ENCODE assay signal across 8 cellular contexts in genomic region chr11:61587951-61588695, GRCh38. TPM values are rescaled to one million over a fixed set of nuclear protein-coding genes. Genes with fewer than 3 reads are reported as not detected.
DNase-seq lines count a peak whose midpoint lies in the region; ATAC-seq and TF ChIP-seq lines count a peak whose summit lies in the region.

No MANE protein-coding gene starts in this region.

- H2BK12ac ChIP-seq in neuronal stem cell (ENCODE audit: low read length): no peak overlapping the region

- H4K91ac ChIP-seq in neuronal stem cell (ENCODE audit: low read depth, low read length, poor library complexity): no peak overlapping the region

- H3K4me3 Mint-ChIP-seq in activated T-cell treated with anti-CD3 and anti-CD28 coated beads, Interleukin-2, amount 50 U/mL, for 24 hours: peak overlapping the region; percentile 63

- H3K27me3 ChIP-seq in esophagus muscularis mucosa: peaks cover 0 to 25% (median 0%) of the 10 kb centered on the region in 4 donors
- H3K27me3 ChIP-seq in neuronal stem cell (ENCODE audit: control insufficient read depth in 3 of 3, insufficient read depth in 3 of 3, low read depth in 1 of 3, low read length in 3 of 3): peaks cover 0 to 87% (median 22%) of the 10 kb centered on the region in 3 experiments

- no peak overlapping the region for H2BK5ac ChIP-seq in neuronal stem cell (ENCODE audit: low read length)

- DNase-seq in ELF-1 (ENCODE audit: low read depth, low spot score): peak; percentile 91
- peak; percentile 9 for DNase-seq in NCI-H460 (ENCODE audit: extremely low read depth, low read depth)
- peak; percentile 85 for DNase-seq in activated T-cell treated with anti-CD3 and anti-CD28 coated beads, Interleukin-2, amount 50 U/mL, for 24 hours
- DNase-seq in esophagus muscularis mucosa (ENCODE audit: extremely low spot score): no peak
- DNase-seq in neuronal stem cell (ENCODE audit: low spot score): peak; percentile 41

- peak overlapping the region; percentile 76 for H2AFZ ChIP-seq in neuronal stem cell (ENCODE audit: low read length)

- peaks cover 14% of the 10 kb centered on the region for H3K4me1 Mint-ChIP-seq in activated T-cell treated with anti-CD3 and anti-CD28 coated beads, Interleukin-2, amount 50 U/mL, for 24 hours (ENCODE audit: low read depth)

- H3K36me3 Mint-ChIP-seq in activated T-cell treated with anti-CD3 and anti-CD28 coated beads, Interleukin-2, amount 50 U/mL, for 24 hours (ENCODE audit: low read depth): no peaks in the 10 kb centered on the region

- H3K36me3 ChIP-seq in esophagus muscularis mucosa: no peaks in the 10 kb centered on the region
- no peaks in the 10 kb centered on the region for H3K36me3 ChIP-seq in neuronal stem cell (replicated peaks in 1 of 2; ENCODE audit: control insufficient read depth in 2 of 2, insufficient read depth in 2 of 2, low read length in 2 of 2)

- no peak for TF ChIP-seq POLR2A in esophagus muscularis mucosa (IDR thresholded peaks at IDR 0.05; ENCODE audit: low read depth)

- H4K8ac ChIP-seq in neuronal stem cell (ENCODE audit: low read depth, low read length): no peak overlapping the region

- peak overlapping the region; percentile 59 to 68 (median 64) for H3K4me3 ChIP-seq in esophagus muscularis mucosa
- H3K4me3 ChIP-seq in neuronal stem cell (ENCODE audit: low read length in 2 of 2): peak overlapping the region in 1 of 2 donors; percentile 71

- no peak overlapping the region for H3K27ac Mint-ChIP-seq in activated T-cell treated with anti-CD3 and anti-CD28 coated beads, Interleukin-2, amount 50 U/mL, for 24 hours

- H3K9me3 ChIP-seq in esophagus muscularis mucosa (no peaks in the 10 kb centered on the region), neuronal stem cell (replicated peaks in 1 of 2; ENCODE audit: control insufficient read depth in 2 of 2, insufficient read depth in 1 of 2, low read depth in 1 of 2, low read length in 2 of 2) (no peaks in the 10 kb centered on the region)

- H3K27me3 Mint-ChIP-seq in activated T-cell treated with anti-CD3 and anti-CD28 coated beads, Interleukin-2, amount 50 U/mL, for 24 hours: peaks cover 42% of the 10 kb centered on the region

- H3K4ac ChIP-seq in neuronal stem cell (ENCODE audit: low read length): no peak overlapping the region

- 4% methylated on average over 24 of the region's 29 CpGs for WGBS in esophagus muscularis mucosa
- WGBS in neuronal stem cell (ENCODE audit: extremely low coverage in 2 of 2, insufficient read length in 2 of 2, insufficient replicate concordance in 1 of 2), 2 donors: no CpG with 5 or more reads among the region's 29 CpGs

- peak in 1 of 3 experiments; percentile 30 for TF ChIP-seq CTCF in esophagus muscularis mucosa (IDR thresholded peaks at IDR 0.05)

- H3K14ac ChIP-seq in neuronal stem cell (ENCODE audit: low read length): no peak overlapping the region

- no peak overlapping the region for H2AK5ac ChIP-seq in neuronal stem cell (ENCODE audit: low read depth, low read length)

- H3K4me2 ChIP-seq in neuronal stem cell (ENCODE audit: insufficient read depth, low read length, poor library complexity, severe bottlenecking): peak overlapping the region; percentile 85

- peaks cover 18 to 25% (median 23%) of the 10 kb centered on the region in 4 donors for H3K4me1 ChIP-seq in esophagus muscularis mucosa
- peaks cover 5 to 13% of the 10 kb centered on the region in 2 donors for H3K4me1 ChIP-seq in neuronal stem cell (ENCODE audit: control insufficient read depth in 2 of 2, insufficient read depth in 1 of 2, low read depth in 1 of 2, low read length in 2 of 2)

- H3K18ac ChIP-seq in neuronal stem cell (ENCODE audit: low read length): peak overlapping the region; percentile 48

- ATAC-seq in GM21447 (IDR thresholded peaks at IDR 0.05; ENCODE audit: unreplicated experiment) (no peak), GM21717 (IDR thresholded peaks at IDR 0.05; ENCODE audit: unreplicated experiment) (no peak)

- H3K27ac ChIP-seq in esophagus muscularis mucosa (replicated peaks in 1 of 4) (peak overlapping the region; percentile 55 to 77 (median 66)), neuronal stem cell (replicated peaks; ENCODE audit: low read length) (no peak overlapping the region), temporal lobe (ENCODE audit: low read depth, low read length) (peak overlapping the region; percentile 37)

- H2BK15ac ChIP-seq in neuronal stem cell (ENCODE audit: low read length): peak overlapping the region; percentile 54

- TF ChIP-seq EP300 in esophagus muscularis mucosa (IDR thresholded peaks at IDR 0.05): no peak

- H3K79me1 ChIP-seq in neuronal stem cell (ENCODE audit: low read depth, low read length): no peaks in the 10 kb centered on the region

- no peak overlapping the region for H3K23ac ChIP-seq in neuronal stem cell (ENCODE audit: low read depth, low read length, poor library complexity)

- no peaks in the 10 kb centered on the region for H3K9me3 Mint-ChIP-seq in activated T-cell treated with anti-CD3 and anti-CD28 coated beads, Interleukin-2, amount 50 U/mL, for 24 hours

- intact Hi-C loops in esophagus muscularis mucosa (cut with DNase I): loop anchor here (10.0 kb wide), 1 partner anchor 147 kb away; no protein-coding TSS in a partner anchor

- H2BK120ac ChIP-seq in neuronal stem cell (ENCODE audit: low read depth, low read length): no peak overlapping the region

- no peak overlapping the region for H3K9ac ChIP-seq in neuronal stem cell (ENCODE audit: low read depth, low read length, poor library complexity)

RNA-seq across cellular contexts. Expression of gene SYT7, which starts 7.2 kb away (rescaled TPM):
- total RNA-seq in NCI-H460 (2014; rRNA removed; shearing (Covaris generic)): 0.29 and 0.47 TPM in 2 replicates
- 0.63 and 1.0 TPM in 2 replicates for polyA plus RNA-seq in NCI-H460 (2014; cell fraction: nucleus; rRNA removed)
- total RNA-seq in esophagus muscularis mucosa: 1 to 10 TPM; 1.3 to 4.2 (median 1.8) TPM
- polyA plus RNA-seq in neuronal stem cell (2013, experiment 1 of 2): 2.5 TPM
- polyA plus RNA-seq in neuronal stem cell (2013, experiment 2 of 2): 2.3 TPM
- 27.5 TPM for total RNA-seq in temporal lobe
